1 cellular context compared by ENCODE assay signal in the genomic region with DNA sequence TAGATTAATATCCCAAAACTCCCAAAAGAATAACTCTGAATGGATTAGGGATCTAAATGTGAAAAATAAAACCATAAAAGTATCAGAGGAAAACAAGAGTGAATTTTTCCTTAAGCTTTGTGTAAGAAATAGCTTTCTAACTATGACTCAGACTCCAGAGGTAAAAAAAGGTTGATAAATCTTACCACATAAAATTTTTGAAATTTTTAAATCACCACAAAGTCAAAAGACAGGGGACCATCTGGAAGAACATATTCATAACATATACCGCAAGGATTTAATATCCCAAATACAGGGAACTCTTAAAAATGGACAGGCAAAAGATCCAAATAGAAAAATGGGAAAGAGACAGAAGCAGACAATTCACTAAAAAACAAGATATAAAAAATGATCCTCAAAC.
TF ChIP-seq lines count a peak whose summit lies in the region.

No MANE protein-coding gene starts in this region.

TF ChIP-seq in GM23338, 12 proteins besides CTCF, POLR2A, EP300 and RAD21:
- TF ChIP-seq NANOG (IDR thresholded peaks at IDR 0.05; ENCODE audit: borderline replicate concordance) (no peak), CREB1 (CRISPR knock-in tag; IDR thresholded peaks at IDR 0.05; ENCODE audit: low read depth) (no peak), ZNF114 (CRISPR knock-in tag; IDR thresholded peaks at IDR 0.05) (no peak), EZH2phosphoT487 (IDR thresholded peaks at IDR 0.05; ENCODE audit: unreplicated experiment) (no peak), STAT1 (IDR thresholded peaks at IDR 0.05; ENCODE audit: unreplicated experiment) (no peak), ZNF331 (CRISPR knock-in tag; IDR thresholded peaks at IDR 0.05; ENCODE audit: low read depth) (no peak), JUNB (IDR thresholded peaks at IDR 0.05; ENCODE audit: unreplicated experiment) (no peak), EZH2 (IDR thresholded peaks at IDR 0.05; ENCODE audit: low read depth, unreplicated experiment) (no peak), POLR2AphosphoS5 (IDR thresholded peaks at IDR 0.05; ENCODE audit: low read depth) (no peak)
- TF ChIP-seq, protein P1, sequence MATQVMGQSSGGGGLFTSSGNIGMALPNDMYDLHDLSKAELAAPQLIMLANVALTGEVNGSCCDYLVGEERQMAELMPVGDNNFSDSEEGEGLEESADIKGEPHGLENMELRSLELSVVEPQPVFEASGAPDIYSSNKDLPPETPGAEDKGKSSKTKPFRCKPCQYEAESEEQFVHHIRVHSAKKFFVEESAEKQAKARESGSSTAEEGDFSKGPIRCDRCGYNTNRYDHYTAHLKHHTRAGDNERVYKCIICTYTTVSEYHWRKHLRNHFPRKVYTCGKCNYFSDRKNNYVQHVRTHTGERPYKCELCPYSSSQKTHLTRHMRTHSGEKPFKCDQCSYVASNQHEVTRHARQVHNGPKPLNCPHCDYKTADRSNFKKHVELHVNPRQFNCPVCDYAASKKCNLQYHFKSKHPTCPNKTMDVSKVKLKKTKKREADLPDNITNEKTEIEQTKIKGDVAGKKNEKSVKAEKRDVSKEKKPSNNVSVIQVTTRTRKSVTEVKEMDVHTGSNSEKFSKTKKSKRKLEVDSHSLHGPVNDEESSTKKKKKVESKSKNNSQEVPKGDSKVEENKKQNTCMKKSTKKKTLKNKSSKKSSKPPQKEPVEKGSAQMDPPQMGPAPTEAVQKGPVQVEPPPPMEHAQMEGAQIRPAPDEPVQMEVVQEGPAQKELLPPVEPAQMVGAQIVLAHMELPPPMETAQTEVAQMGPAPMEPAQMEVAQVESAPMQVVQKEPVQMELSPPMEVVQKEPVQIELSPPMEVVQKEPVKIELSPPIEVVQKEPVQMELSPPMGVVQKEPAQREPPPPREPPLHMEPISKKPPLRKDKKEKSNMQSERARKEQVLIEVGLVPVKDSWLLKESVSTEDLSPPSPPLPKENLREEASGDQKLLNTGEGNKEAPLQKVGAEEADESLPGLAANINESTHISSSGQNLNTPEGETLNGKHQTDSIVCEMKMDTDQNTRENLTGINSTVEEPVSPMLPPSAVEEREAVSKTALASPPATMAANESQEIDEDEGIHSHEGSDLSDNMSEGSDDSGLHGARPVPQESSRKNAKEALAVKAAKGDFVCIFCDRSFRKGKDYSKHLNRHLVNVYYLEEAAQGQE (IDR thresholded peaks at IDR 0.05; ENCODE audit: unreplicated experiment) = no peak
- TF ChIP-seq, protein P2, sequence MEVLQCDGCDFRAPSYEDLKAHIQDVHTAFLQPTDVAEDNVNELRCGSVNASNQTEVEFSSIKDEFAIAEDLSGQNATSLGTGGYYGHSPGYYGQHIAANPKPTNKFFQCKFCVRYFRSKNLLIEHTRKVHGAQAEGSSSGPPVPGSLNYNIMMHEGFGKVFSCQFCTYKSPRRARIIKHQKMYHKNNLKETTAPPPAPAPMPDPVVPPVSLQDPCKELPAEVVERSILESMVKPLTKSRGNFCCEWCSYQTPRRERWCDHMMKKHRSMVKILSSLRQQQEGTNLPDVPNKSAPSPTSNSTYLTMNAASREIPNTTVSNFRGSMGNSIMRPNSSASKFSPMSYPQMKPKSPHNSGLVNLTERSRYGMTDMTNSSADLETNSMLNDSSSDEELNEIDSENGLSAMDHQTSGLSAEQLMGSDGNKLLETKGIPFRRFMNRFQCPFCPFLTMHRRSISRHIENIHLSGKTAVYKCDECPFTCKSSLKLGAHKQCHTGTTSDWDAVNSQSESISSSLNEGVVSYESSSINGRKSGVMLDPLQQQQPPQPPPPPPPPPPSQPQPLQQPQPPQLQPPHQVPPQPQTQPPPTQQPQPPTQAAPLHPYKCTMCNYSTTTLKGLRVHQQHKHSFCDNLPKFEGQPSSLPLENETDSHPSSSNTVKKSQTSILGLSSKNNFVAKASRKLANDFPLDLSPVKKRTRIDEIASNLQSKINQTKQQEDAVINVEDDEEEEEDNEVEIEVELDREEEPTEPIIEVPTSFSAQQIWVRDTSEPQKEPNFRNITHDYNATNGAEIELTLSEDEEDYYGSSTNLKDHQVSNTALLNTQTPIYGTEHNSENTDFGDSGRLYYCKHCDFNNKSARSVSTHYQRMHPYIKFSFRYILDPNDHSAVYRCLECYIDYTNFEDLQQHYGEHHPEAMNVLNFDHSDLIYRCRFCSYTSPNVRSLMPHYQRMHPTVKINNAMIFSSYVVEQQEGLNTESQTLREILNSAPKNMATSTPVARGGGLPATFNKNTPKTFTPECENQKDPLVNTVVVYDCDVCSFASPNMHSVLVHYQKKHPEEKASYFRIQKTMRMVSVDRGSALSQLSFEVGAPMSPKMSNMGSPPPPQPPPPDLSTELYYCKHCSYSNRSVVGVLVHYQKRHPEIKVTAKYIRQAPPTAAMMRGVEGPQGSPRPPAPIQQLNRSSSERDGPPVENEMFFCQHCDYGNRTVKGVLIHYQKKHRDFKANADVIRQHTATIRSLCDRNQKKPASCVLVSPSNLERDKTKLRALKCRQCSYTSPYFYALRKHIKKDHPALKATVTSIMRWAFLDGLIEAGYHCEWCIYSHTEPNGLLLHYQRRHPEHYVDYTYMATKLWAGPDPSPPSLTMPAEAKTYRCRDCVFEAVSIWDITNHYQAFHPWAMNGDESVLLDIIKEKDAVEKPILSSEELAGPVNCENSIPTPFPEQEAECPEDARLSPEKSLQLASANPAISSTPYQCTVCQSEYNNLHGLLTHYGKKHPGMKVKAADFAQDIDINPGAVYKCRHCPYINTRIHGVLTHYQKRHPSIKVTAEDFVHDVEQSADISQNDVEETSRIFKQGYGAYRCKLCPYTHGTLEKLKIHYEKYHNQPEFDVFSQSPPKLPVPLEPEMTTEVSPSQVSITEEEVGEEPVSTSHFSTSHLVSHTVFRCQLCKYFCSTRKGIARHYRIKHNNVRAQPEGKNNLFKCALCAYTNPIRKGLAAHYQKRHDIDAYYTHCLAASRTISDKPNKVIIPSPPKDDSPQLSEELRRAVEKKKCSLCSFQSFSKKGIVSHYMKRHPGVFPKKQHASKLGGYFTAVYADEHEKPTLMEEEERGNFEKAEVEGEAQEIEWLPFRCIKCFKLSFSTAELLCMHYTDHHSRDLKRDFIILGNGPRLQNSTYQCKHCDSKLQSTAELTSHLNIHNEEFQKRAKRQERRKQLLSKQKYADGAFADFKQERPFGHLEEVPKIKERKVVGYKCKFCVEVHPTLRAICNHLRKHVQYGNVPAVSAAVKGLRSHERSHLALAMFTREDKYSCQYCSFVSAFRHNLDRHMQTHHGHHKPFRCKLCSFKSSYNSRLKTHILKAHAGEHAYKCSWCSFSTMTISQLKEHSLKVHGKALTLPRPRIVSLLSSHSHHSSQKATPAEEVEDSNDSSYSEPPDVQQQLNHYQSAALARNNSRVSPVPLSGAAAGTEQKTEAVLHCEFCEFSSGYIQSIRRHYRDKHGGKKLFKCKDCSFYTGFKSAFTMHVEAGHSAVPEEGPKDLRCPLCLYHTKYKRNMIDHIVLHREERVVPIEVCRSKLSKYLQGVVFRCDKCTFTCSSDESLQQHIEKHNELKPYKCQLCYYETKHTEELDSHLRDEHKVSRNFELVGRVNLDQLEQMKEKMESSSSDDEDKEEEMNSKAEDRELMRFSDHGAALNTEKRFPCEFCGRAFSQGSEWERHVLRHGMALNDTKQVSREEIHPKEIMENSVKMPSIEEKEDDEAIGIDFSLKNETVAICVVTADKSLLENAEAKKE (CRISPR knock-in tag; IDR thresholded peaks at IDR 0.05) = no peak
- TF ChIP-seq, protein P3, sequence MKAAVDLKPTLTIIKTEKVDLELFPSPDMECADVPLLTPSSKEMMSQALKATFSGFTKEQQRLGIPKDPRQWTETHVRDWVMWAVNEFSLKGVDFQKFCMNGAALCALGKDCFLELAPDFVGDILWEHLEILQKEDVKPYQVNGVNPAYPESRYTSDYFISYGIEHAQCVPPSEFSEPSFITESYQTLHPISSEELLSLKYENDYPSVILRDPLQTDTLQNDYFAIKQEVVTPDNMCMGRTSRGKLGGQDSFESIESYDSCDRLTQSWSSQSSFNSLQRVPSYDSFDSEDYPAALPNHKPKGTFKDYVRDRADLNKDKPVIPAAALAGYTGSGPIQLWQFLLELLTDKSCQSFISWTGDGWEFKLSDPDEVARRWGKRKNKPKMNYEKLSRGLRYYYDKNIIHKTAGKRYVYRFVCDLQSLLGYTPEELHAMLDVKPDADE (IDR thresholded peaks at IDR 0.05) = no peak
TF ChIP-seq in GM23338: peak in this region for 0.
